12 cellular contexts compared by ENCODE assay signal in the genomic region with DNA sequence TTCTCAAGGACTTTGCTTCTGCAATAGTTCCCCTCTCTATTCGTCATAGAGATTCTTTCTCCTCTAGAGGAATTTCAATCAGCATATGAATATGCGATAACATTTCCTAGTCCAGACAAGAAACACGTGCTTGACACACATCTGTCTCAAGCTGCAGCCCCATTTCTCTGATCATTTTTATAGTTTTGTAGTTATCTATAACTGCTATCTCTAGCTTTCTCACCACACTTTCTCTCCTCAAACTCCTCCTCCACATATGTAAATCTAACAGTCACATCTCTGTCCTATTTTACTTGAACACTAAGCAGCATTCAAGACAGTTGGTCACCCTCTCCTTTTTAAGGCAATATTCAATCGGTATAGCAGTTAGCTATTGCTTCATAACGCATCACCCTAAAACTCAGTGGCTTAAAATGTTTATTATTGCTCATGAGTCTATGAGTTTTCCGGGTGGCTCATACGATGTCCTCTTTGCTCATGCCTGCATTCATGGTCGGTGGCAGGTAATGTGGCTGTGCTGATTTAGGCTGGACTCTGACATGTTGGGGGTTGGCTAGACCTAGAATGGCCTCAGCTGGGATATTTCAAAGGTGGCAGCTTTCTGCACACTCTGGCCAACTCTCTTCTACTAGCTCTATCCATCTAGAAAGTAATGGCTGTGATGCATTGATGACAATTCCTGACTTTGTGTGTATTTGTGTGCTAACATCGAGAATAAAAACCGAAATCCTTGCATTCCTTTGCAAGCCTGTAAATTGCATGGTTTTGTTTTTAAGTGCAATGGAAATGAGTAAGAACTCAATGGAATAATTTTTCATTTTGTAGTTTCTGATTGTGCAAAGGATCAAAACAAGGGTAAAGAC. TPM values are rescaled to one million over a fixed set of nuclear protein-coding genes. Genes with fewer than 3 reads are reported as not detected.
DNase-seq lines count a peak whose midpoint lies in the region; ATAC-seq and TF ChIP-seq lines count a peak whose summit lies in the region.
"Had no signal": no experiment of that assay in that cellular context is flagged by ENCODE, and none has a peak within 500 bp of the region (broad histone marks: within the 10 kb centered on the region; RNA-seq: fewer than 3 reads in every experiment).

No MANE protein-coding gene starts in this region.

- peaks cover 5% of the 10 kb centered on the region for H3K36me3 Mint-ChIP-seq in activated naive CD8-positive, alpha-beta T cell treated with anti-CD3 and anti-CD28 coated beads, Interleukin-2, amount 10 ng/mL, durations not matched to agents 7 days and 5 days

- 56% methylated on average over 10 of the region's 10 CpGs for WGBS in thymus
- WGBS in SK-N-SH (ENCODE audit: low lambda C conversion rate): 90% methylated on average over 10 of the region's 10 CpGs

- H3K79me2 ChIP-seq in SK-N-SH (ENCODE audit: insufficient read depth): no peaks in the 10 kb centered on the region

- POLR2A ChIA-PET in activated naive CD8-positive, alpha-beta T cell treated with anti-CD3 and anti-CD28 coated beads, Interleukin-2, amount 10 ng/mL, durations not matched to agents 7 days and 5 days (lab: Charles Lee): interaction anchor here (0.7 to 2.1 kb wide), 5 partner anchors 100 to 230 kb away, joined by 3 to 8 read pairs (median 7); no protein-coding TSS in a partner anchor
- POLR2A ChIA-PET in SK-N-SH (lab: Yijun Ruan, JAX): no interaction called here

- peaks cover 49% of the 10 kb centered on the region for H3K4me1 Mint-ChIP-seq in activated naive CD8-positive, alpha-beta T cell treated with anti-CD3 and anti-CD28 coated beads, Interleukin-2, amount 10 ng/mL, durations not matched to agents 7 days and 5 days

- ATAC-seq in HG03520 (IDR thresholded peaks at IDR 0.05; ENCODE audit: unreplicated experiment) (peak; percentile 13), GM21825 (IDR thresholded peaks at IDR 0.05; ENCODE audit: unreplicated experiment) (no peak)
- no peak for ATAC-seq in activated naive CD8-positive, alpha-beta T cell treated with anti-CD3 and anti-CD28 coated beads, Interleukin-2, amount 10 ng/mL, durations not matched to agents 7 days and 5 days (ENCODE audit: low read depth)

- peak overlapping the region; percentile 68 for H3K4me3 Mint-ChIP-seq in activated naive CD8-positive, alpha-beta T cell treated with anti-CD3 and anti-CD28 coated beads, Interleukin-2, amount 10 ng/mL, durations not matched to agents 7 days and 5 days

- no peak for TF ChIP-seq RAD21 in SK-N-SH (IDR thresholded peaks at IDR 0.05; ENCODE audit: low read length)

- no peaks in the 10 kb centered on the region for H4K20me1 ChIP-seq in SK-N-SH (ENCODE audit: insufficient read depth)

- DNase-seq in stimulated activated CD4-positive, alpha-beta T cell treated with anti-CD3 and anti-CD28 coated beads, Interleukin-15, amount 100 ng/mL, for 24 hours: peak; percentile 22
- DNase-seq in stimulated activated CD4-positive, alpha-beta T cell treated with anti-CD3 and anti-CD28 coated beads, Interleukin-12 subunit alpha, Interleukin-12 subunit beta, amount 100 ng/mL, for 4 hours: no peak
- DNase-seq in activated naive CD8-positive, alpha-beta T cell treated with anti-CD3 and anti-CD28 coated beads, Interleukin-2, amount 10 ng/mL, durations not matched to agents 7 days and 5 days: no peak
- DNase-seq in SK-N-SH: no peak
- no peak for DNase-seq in HK-2 (ENCODE audit: unreplicated experiment)
- DNase-seq: NCI-H446 treated with DMSO at 0.1 percent for 48 hours, occipital lobe had no signal

- H3K4me1 ChIP-seq in thymus (ENCODE audit: control insufficient read depth, insufficient read depth, low read length) (peaks cover 16% of the 10 kb centered on the region), SK-N-SH (ENCODE audit: control insufficient read depth in 1 of 2, insufficient read depth in 2 of 2, low read depth in 1 of 2, low read length in 1 of 2) (peaks cover 0 to 13% of the 10 kb centered on the region in 2 experiments; a peak in 2 of 4 replicates)
- H3K4me1 ChIP-seq: esophagus muscularis mucosa had no signal

- H3K9ac ChIP-seq in SK-N-SH: no peak overlapping the region

- H3K4me2 ChIP-seq in SK-N-SH: no peak overlapping the region

- H3K9me3 Mint-ChIP-seq in activated naive CD8-positive, alpha-beta T cell treated with anti-CD3 and anti-CD28 coated beads, Interleukin-2, amount 10 ng/mL, durations not matched to agents 7 days and 5 days: no peaks in the 10 kb centered on the region

- no peaks in the 10 kb centered on the region for H3K36me3 ChIP-seq in thymus (ENCODE audit: control insufficient read depth, insufficient read depth)
- H3K36me3 ChIP-seq in SK-N-SH (replicated peaks in 1 of 2; ENCODE audit: control insufficient read depth in 1 of 2, insufficient read depth in 2 of 2, low read length in 1 of 2): no peaks in the 10 kb centered on the region
- H3K36me3 ChIP-seq: esophagus muscularis mucosa had no signal

- H3F3A ChIP-seq in SK-N-SH (replicated peaks; ENCODE audit: insufficient read depth): no peaks in the 10 kb centered on the region

- H3K27ac Mint-ChIP-seq in activated naive CD8-positive, alpha-beta T cell treated with anti-CD3 and anti-CD28 coated beads, Interleukin-2, amount 10 ng/mL, durations not matched to agents 7 days and 5 days: peak overlapping the region; percentile 78

- H3K9me2 ChIP-seq in SK-N-SH: no peaks in the 10 kb centered on the region

- H3K4me3 ChIP-seq in thymus (ENCODE audit: low read length): peak overlapping the region; percentile 31
- no peak overlapping the region for H3K4me3 ChIP-seq in SK-N-SH (ENCODE audit: low read depth in 2 of 2, low read length in 1 of 2)
- H3K4me3 ChIP-seq: esophagus muscularis mucosa had no signal

- no peak for TF ChIP-seq CTCF in SK-N-SH (IDR thresholded peaks at IDR 0.05)

- CTCF ChIA-PET in SK-N-SH (lab: Yijun Ruan, JAX): no interaction called here

- H3K9me3 ChIP-seq in thymus (ENCODE audit: control insufficient read depth) (no peaks in the 10 kb centered on the region), SK-N-SH (no peaks in the 10 kb centered on the region)
- H3K9me3 ChIP-seq: esophagus muscularis mucosa had no signal

- H3K27ac ChIP-seq in thymus (ENCODE audit: low read depth) (peak overlapping the region; percentile 82), SK-N-SH (ENCODE audit: low read depth in 2 of 2, low read length in 1 of 2) (no peak overlapping the region)
- H3K27ac ChIP-seq: esophagus muscularis mucosa had no signal

- H3K27me3 ChIP-seq in thymus (ENCODE audit: control insufficient read depth, insufficient read depth) (no peaks in the 10 kb centered on the region), SK-N-SH (ENCODE audit: insufficient read depth) (no peaks in the 10 kb centered on the region)
- H3K27me3 ChIP-seq: esophagus muscularis mucosa had no signal

- no peak for TF ChIP-seq EP300 in SK-N-SH (IDR thresholded peaks at IDR 0.05; ENCODE audit: borderline replicate concordance in 1 of 2, low read depth in 1 of 2, low read length in 1 of 2)

- no peaks in the 10 kb centered on the region for H3K27me3 Mint-ChIP-seq in activated naive CD8-positive, alpha-beta T cell treated with anti-CD3 and anti-CD28 coated beads, Interleukin-2, amount 10 ng/mL, durations not matched to agents 7 days and 5 days

- H2AFZ ChIP-seq in SK-N-SH (ENCODE audit: low read depth): no peak overlapping the region

TF ChIP-seq in SK-N-SH, 30 proteins besides CTCF, POLR2A, EP300 and RAD21 (continues in another document):
- no peak for TF ChIP-seq MXI1 (IDR thresholded peaks at IDR 0.05; ENCODE audit: low read depth, low read length)
- no peak for TF ChIP-seq TCF12 (IDR thresholded peaks at IDR 0.05)
- no peak for TF ChIP-seq TAF1 (IDR thresholded peaks at IDR 0.05; ENCODE audit: borderline replicate concordance, low read depth, low read length)
- TF ChIP-seq ELF1 (IDR thresholded peaks at IDR 0.05): no peak
- TF ChIP-seq, protein P1, sequence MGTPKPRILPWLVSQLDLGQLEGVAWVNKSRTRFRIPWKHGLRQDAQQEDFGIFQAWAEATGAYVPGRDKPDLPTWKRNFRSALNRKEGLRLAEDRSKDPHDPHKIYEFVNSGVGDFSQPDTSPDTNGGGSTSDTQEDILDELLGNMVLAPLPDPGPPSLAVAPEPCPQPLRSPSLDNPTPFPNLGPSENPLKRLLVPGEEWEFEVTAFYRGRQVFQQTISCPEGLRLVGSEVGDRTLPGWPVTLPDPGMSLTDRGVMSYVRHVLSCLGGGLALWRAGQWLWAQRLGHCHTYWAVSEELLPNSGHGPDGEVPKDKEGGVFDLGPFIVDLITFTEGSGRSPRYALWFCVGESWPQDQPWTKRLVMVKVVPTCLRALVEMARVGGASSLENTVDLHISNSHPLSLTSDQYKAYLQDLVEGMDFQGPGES (IDR thresholded peaks at IDR 0.05; ENCODE audit: low read depth, low read length): no peak
- TF ChIP-seq NFIC (IDR thresholded peaks at IDR 0.05; ENCODE audit: borderline replicate concordance): no peak
- TF ChIP-seq TEAD4 (IDR thresholded peaks at IDR 0.05; ENCODE audit: borderline replicate concordance, insufficient read depth): no peak
- no peak for TF ChIP-seq SIN3A (IDR thresholded peaks at IDR 0.05; ENCODE audit: borderline replicate concordance, low read depth, low read length)
- TF ChIP-seq SMC3 (IDR thresholded peaks at IDR 0.05; ENCODE audit: low read depth, low read length): no peak
- no peak for TF ChIP-seq YY1 (IDR thresholded peaks at IDR 0.05; ENCODE audit: low read depth)
- TF ChIP-seq RXRA (IDR thresholded peaks at IDR 0.05; ENCODE audit: borderline replicate concordance, low read depth): no peak
- TF ChIP-seq, protein P2, sequence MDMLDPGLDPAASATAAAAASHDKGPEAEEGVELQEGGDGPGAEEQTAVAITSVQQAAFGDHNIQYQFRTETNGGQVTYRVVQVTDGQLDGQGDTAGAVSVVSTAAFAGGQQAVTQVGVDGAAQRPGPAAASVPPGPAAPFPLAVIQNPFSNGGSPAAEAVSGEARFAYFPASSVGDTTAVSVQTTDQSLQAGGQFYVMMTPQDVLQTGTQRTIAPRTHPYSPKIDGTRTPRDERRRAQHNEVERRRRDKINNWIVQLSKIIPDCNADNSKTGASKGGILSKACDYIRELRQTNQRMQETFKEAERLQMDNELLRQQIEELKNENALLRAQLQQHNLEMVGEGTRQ (IDR thresholded peaks at IDR 0.05; ENCODE audit: borderline replicate concordance, low read depth, low read length): no peak
- TF ChIP-seq MAX (IDR thresholded peaks at IDR 0.05; ENCODE audit: low read depth): no peak
- TF ChIP-seq EZH2phosphoT487 (IDR thresholded peaks at IDR 0.05; ENCODE audit: borderline replicate concordance, low read depth): no peak
- no peak for TF ChIP-seq FOSL2 (IDR thresholded peaks at IDR 0.05; ENCODE audit: borderline replicate concordance, low read depth)

RNA-seq across cellular contexts. Expression of gene ATP6V1G3, which starts 20.6 kb away (rescaled TPM):
- total RNA-seq in activated naive CD8-positive, alpha-beta T cell treated with anti-CD3 and anti-CD28 coated beads, Interleukin-2, amount 10 ng/mL, durations not matched to agents 7 days and 5 days: not detected
- polyA plus RNA-seq in thymus (0.18 TPM), SK-N-SH (2012; rRNA removed) (not detected in 2 replicates)
- polyA plus RNA-seq in SK-N-SH (2012; cell fraction: cytosol; rRNA removed): 0.20 and 0.31 TPM in 2 replicates
- not detected in 2 replicates for polyA plus RNA-seq in SK-N-SH (2012; cell fraction: nucleus; rRNA removed)
- total RNA-seq: esophagus muscularis mucosa, occipital lobe had no signal
- polyA plus RNA-seq: keratinocyte had no signal
